16 cellular contexts compared by ENCODE assay signal in genomic region chr6:2231438-2231837, GRCh38. TPM values are rescaled to one million over a fixed set of nuclear protein-coding genes. Genes with fewer than 3 reads are reported as not detected.
A peak's percentile ranks its signal among the peaks of the same experiment; 100 is the strongest.
DNase-seq lines count a peak whose midpoint lies in the region; ATAC-seq and TF ChIP-seq lines count a peak whose summit lies in the region.
"Had no signal": no experiment of that assay in that cellular context is flagged by ENCODE, and none has a peak within 500 bp of the region (broad histone marks: within the 10 kb centered on the region; RNA-seq: fewer than 3 reads in every experiment).

No MANE protein-coding gene starts in this region.

- H3K27me3 Mint-ChIP-seq in memory B cell = no peaks in the 10 kb centered on the region
- no peaks in the 10 kb centered on the region for H3K27me3 Mint-ChIP-seq in natural killer cell treated with Interleukin-12 subunit alpha and Interleukin-12 subunit beta and Interleukin-15 and Interleukin-18, amount 100 ng/mL, for 72 hours
- H3K27me3 Mint-ChIP-seq in activated CD8-positive, alpha-beta T cell treated with anti-CD3 and anti-CD28 coated beads, Interleukin-2, amount 10 ng/mL, durations not matched to agents 7 days and 5 days (ENCODE audit: low read depth) = no peaks in the 10 kb centered on the region

- no peak for TF ChIP-seq EP300 in sigmoid colon (IDR thresholded peaks at IDR 0.05)

- H3K36me3 ChIP-seq in sigmoid colon = no peaks in the 10 kb centered on the region
- H3K36me3 ChIP-seq: HAP-1, SJCRH30 had no signal

- H3K9me3 ChIP-seq in sigmoid colon = no peaks in the 10 kb centered on the region
- H3K9me3 ChIP-seq: HAP-1, SJCRH30 had no signal

- DNase-seq in AG10803 (ENCODE audit: low read depth) = peak; percentile 39
- DNase-seq in HT1080 (ENCODE audit: low read depth) = peak; percentile 66
- DNase-seq in astrocyte of the hippocampus (ENCODE audit: low read depth, low spot score) = peak; percentile 62
- DNase-seq in memory B cell (ENCODE audit: low spot score in 2 of 2) = no peak
- no peak for DNase-seq in natural killer cell treated with Interleukin-12 subunit alpha and Interleukin-12 subunit beta and Interleukin-15 and Interleukin-18, amount 100 ng/mL, for 72 hours (ENCODE audit: low spot score)
- DNase-seq in activated CD8-positive, alpha-beta T cell treated with anti-CD3 and anti-CD28 coated beads, Interleukin-2, amount 10 ng/mL, durations not matched to agents 7 days and 5 days = no peak
- DNase-seq in sigmoid colon = no peak
- no peak for DNase-seq in amniotic stem cell (lab: John Stamatoyannopoulos, UW)
- DNase-seq: cortex of kidney, left cardiac atrium, NCI-H1417, NCI-H345, SJCRH30, substantia nigra had no signal

- CTCF ChIA-PET in activated CD8-positive, alpha-beta T cell treated with anti-CD3 and anti-CD28 coated beads, Interleukin-2, amount 10 ng/mL, durations not matched to agents 7 days and 5 days (lab: Charles Lee) = interaction anchor here (0.8 kb wide), 1 partner anchor 22 kb away, joined by 4 read pairs; no protein-coding TSS in a partner anchor

- WGBS in sigmoid colon, 2 donors = 52 to 76% methylated on average over 4 of the region's 4 CpGs

- no peaks in the 10 kb centered on the region for H3K27me3 ChIP-seq in sigmoid colon
- H3K27me3 ChIP-seq: hepatocyte, SJCRH30 had no signal

- peaks cover 28% of the 10 kb centered on the region for H3K4me1 Mint-ChIP-seq in memory B cell
- H3K4me1 Mint-ChIP-seq in natural killer cell treated with Interleukin-12 subunit alpha and Interleukin-12 subunit beta and Interleukin-15 and Interleukin-18, amount 100 ng/mL, for 72 hours (ENCODE audit: low read depth in 2 of 2) = peaks cover 4 to 5% of the 10 kb centered on the region in 2 donors
- peaks cover 28% of the 10 kb centered on the region for H3K4me1 Mint-ChIP-seq in activated CD8-positive, alpha-beta T cell treated with anti-CD3 and anti-CD28 coated beads, Interleukin-2, amount 10 ng/mL, durations not matched to agents 7 days and 5 days (ENCODE audit: low read depth)

- TF ChIP-seq POLR2A in sigmoid colon (IDR thresholded peaks at IDR 0.05) = no peak

- H3K36me3 Mint-ChIP-seq in memory B cell = no peaks in the 10 kb centered on the region
- no peaks in the 10 kb centered on the region for H3K36me3 Mint-ChIP-seq in natural killer cell treated with Interleukin-12 subunit alpha and Interleukin-12 subunit beta and Interleukin-15 and Interleukin-18, amount 100 ng/mL, for 72 hours
- H3K36me3 Mint-ChIP-seq in activated CD8-positive, alpha-beta T cell treated with anti-CD3 and anti-CD28 coated beads, Interleukin-2, amount 10 ng/mL, durations not matched to agents 7 days and 5 days (ENCODE audit: low read depth) = peaks cover 4% of the 10 kb centered on the region

- no peak overlapping the region for H3K4me3 ChIP-seq in AG10803 (ENCODE audit: low read length)
- H3K4me3 ChIP-seq in sigmoid colon = no peak overlapping the region
- H3K4me3 ChIP-seq: HAP-1, hepatocyte, SJCRH30 had no signal

- H3K9me3 Mint-ChIP-seq in memory B cell = no peaks in the 10 kb centered on the region
- no peaks in the 10 kb centered on the region for H3K9me3 Mint-ChIP-seq in natural killer cell treated with Interleukin-12 subunit alpha and Interleukin-12 subunit beta and Interleukin-15 and Interleukin-18, amount 100 ng/mL, for 72 hours
- no peaks in the 10 kb centered on the region for H3K9me3 Mint-ChIP-seq in activated CD8-positive, alpha-beta T cell treated with anti-CD3 and anti-CD28 coated beads, Interleukin-2, amount 10 ng/mL, durations not matched to agents 7 days and 5 days (ENCODE audit: insufficient read depth)

- TF ChIP-seq CTCF in AG10803 (conservative IDR thresholded peaks at IDR 0.05; ENCODE audit: low read length) (no peak), sigmoid colon (IDR thresholded peaks at IDR 0.05) (no peak)

- POLR2A ChIA-PET in activated CD8-positive, alpha-beta T cell treated with anti-CD3 and anti-CD28 coated beads, Interleukin-2, amount 10 ng/mL, durations not matched to agents 7 days and 5 days (lab: Charles Lee) = no interaction called here

- H3K4me1 ChIP-seq in sigmoid colon = peaks cover 0 to 2% (median 0%) of the 10 kb centered on the region in 4 donors
- H3K4me1 ChIP-seq: HAP-1 had no signal

- H3K27ac ChIP-seq in sigmoid colon = no peak overlapping the region
- H3K27ac ChIP-seq: hepatocyte, SJCRH30 had no signal

- intact Hi-C loops in sigmoid colon (cut with DNase I) = no loop called here

- ATAC-seq in memory B cell (ENCODE audit: low read depth) = no peak
- ATAC-seq in natural killer cell treated with Interleukin-12 subunit alpha and Interleukin-12 subunit beta and Interleukin-15 and Interleukin-18, amount 100 ng/mL, for 72 hours = no peak
- no peak for ATAC-seq in activated CD8-positive, alpha-beta T cell treated with anti-CD3 and anti-CD28 coated beads, Interleukin-2, amount 10 ng/mL, durations not matched to agents 7 days and 5 days
- ATAC-seq: left cardiac atrium had no signal

- no peak overlapping the region for H3K4me3 Mint-ChIP-seq in memory B cell
- H3K4me3 Mint-ChIP-seq in natural killer cell treated with Interleukin-12 subunit alpha and Interleukin-12 subunit beta and Interleukin-15 and Interleukin-18, amount 100 ng/mL, for 72 hours = no peak overlapping the region
- H3K4me3 Mint-ChIP-seq in activated CD8-positive, alpha-beta T cell treated with anti-CD3 and anti-CD28 coated beads, Interleukin-2, amount 10 ng/mL, durations not matched to agents 7 days and 5 days = no peak overlapping the region

- H3K27ac Mint-ChIP-seq in memory B cell = peak overlapping the region; percentile 23
- H3K27ac Mint-ChIP-seq in natural killer cell treated with Interleukin-12 subunit alpha and Interleukin-12 subunit beta and Interleukin-15 and Interleukin-18, amount 100 ng/mL, for 72 hours = no peak overlapping the region
- no peak overlapping the region for H3K27ac Mint-ChIP-seq in activated CD8-positive, alpha-beta T cell treated with anti-CD3 and anti-CD28 coated beads, Interleukin-2, amount 10 ng/mL, durations not matched to agents 7 days and 5 days

RNA-seq across cellular contexts. Expression of gene GMDS, which starts 14.0 kb away (rescaled TPM):
- 7.8 and 10.0 TPM in 2 replicates for total RNA-seq in HT1080 (2014; rRNA removed; shearing (Covaris generic))
- polyA plus RNA-seq in HT1080 (2015; cell fraction: cytosol; rRNA removed) = 32.3 and 34.5 TPM in 2 replicates
- 17.5 TPM in 2 replicates for polyA plus RNA-seq in HT1080 (2015; cell fraction: nucleus; rRNA removed)
- total RNA-seq in natural killer cell treated with Interleukin-12 subunit alpha and Interleukin-12 subunit beta and Interleukin-15 and Interleukin-18, amount 100 ng/mL, for 72 hours = 10 to 100 TPM; 23.7 to 39.4 TPM
- total RNA-seq in activated CD8-positive, alpha-beta T cell treated with anti-CD3 and anti-CD28 coated beads, Interleukin-2, amount 10 ng/mL, durations not matched to agents 7 days and 5 days = 10 to 100 TPM; 30.3 to 38.5 TPM
- 1 to 10 TPM; 3.1 to 9.4 (median 3.8) TPM for total RNA-seq in sigmoid colon
- 100 to 1,000 TPM in 2 of 3 donors, 10 to 100 TPM in 1; 87.1 to 173 (median 154) TPM for polyA plus RNA-seq in sigmoid colon

Comparison
In these comparisons a context has a peak if more than half of its experiments do, and no peak if none do; other contexts are left out.
1. DNase-seq: peak in AG10803 (single experiment), HT1080 (single experiment) and astrocyte of the hippocampus (single experiment); none in memory B cell (0 of 2), natural killer cell treated with Interleukin-12 subunit alpha and Interleukin-12 subunit beta and Interleukin-15 and Interleukin-18, amount 100 ng/mL, for 72 hours (single experiment), activated CD8-positive, alpha-beta T cell treated with anti-CD3 and anti-CD28 coated beads, Interleukin-2, amount 10 ng/mL, durations not matched to agents 7 days and 5 days (single experiment), sigmoid colon (single experiment) and amniotic stem cell (single experiment).